ENCODE assay signal across 29 cellular contexts in genomic region chr10:21468086-21468485, GRCh38. TPM values are rescaled to one million over a fixed set of nuclear protein-coding genes. Genes with fewer than 3 reads are reported as not detected.
"Had no signal": no experiment of that assay in that cellular context is flagged by ENCODE, and none has a peak within 500 bp of the region (broad histone marks: within the 10 kb centered on the region; RNA-seq: fewer than 3 reads in every experiment).

No MANE protein-coding gene starts in this region.

- H3K36me3 ChIP-seq: gastrocnemius medialis, ovary, stomach, thyroid gland, upper lobe of left lung had no signal

- ATAC-seq: esophagus mucosa; gastrocnemius medialis; left lobe of liver; mucosa of descending colon; natural killer cell treated with Interleukin-12 subunit alpha and Interleukin-12 subunit beta and Interleukin-15 and Interleukin-18, amount 100 ng/mL, for 72 hours; sciatic nerve had no signal

- H3K27ac ChIP-seq: dorsolateral prefrontal cortex, epithelial cell of prostate, gastrocnemius medialis, ovary, stomach, thyroid gland, upper lobe of left lung had no signal

- H3K9me3 ChIP-seq: gastrocnemius medialis, mucosa of descending colon, ovary, stomach, thyroid gland, upper lobe of left lung had no signal

- H3K36me3 Mint-ChIP-seq: memory B cell; mesothelial cell of epicardium; naive B cell; natural killer cell treated with Interleukin-12 subunit alpha and Interleukin-12 subunit beta and Interleukin-15 and Interleukin-18, amount 100 ng/mL, for 72 hours had no signal

- DNase-seq: cerebellar nuclear complex; dorsolateral prefrontal cortex; effector CD4-positive, alpha-beta T cell; foreskin fibroblast; gastrocnemius medialis; kidney; mucosa of descending colon; naive B cell; occipital lobe; ovary; retina; stimulated activated CD4-positive, alpha-beta T cell treated with anti-CD3 and anti-CD28 coated beads, Interleukin-12 subunit alpha, Interleukin-12 subunit beta, amount 100 ng/mL, for 4 hours; stimulated activated CD4-positive, alpha-beta T cell treated with anti-CD3 and anti-CD28 coated beads, Interleukin-1b, Interleukin-23, amount 100 ng/mL, for 48 hours; stimulated activated CD4-positive, alpha-beta T cell treated with anti-CD3 and anti-CD28 coated beads, Interleukin-4, amount 100 ng/mL, for 1 hour; stimulated activated CD8-positive, alpha-beta memory T cell treated with anti-CD3 and anti-CD28 coated beads, Interleukin-4, amount 100 ng/mL, for 48 hours; stimulated activated naive CD4-positive, alpha-beta T cell treated with Interleukin-2 at 50 U/mL for 16 hours; stomach; thyroid gland; upper lobe of left lung had no signal

- H3K9me3 Mint-ChIP-seq: memory B cell; mesothelial cell of epicardium; natural killer cell treated with Interleukin-12 subunit alpha and Interleukin-12 subunit beta and Interleukin-15 and Interleukin-18, amount 100 ng/mL, for 72 hours had no signal

- H3K4me3 ChIP-seq: dorsolateral prefrontal cortex, gastrocnemius medialis, lung, mucosa of descending colon, ovary, smooth muscle cell, stomach, thyroid gland, upper lobe of left lung had no signal

- H3K27me3 ChIP-seq: dorsolateral prefrontal cortex, gastrocnemius medialis, ovary, stomach, thyroid gland, upper lobe of left lung had no signal

- FAIRE-seq: kidney, urothelium cell line had no signal

- H3K4me2 ChIP-seq: smooth muscle cell had no signal

- H3K4me1 Mint-ChIP-seq: memory B cell, mesothelial cell of epicardium, naive B cell had no signal

- H3K4me1 ChIP-seq: gastrocnemius medialis, stomach, thyroid gland, upper lobe of left lung had no signal

- H3K27ac Mint-ChIP-seq: memory B cell; mesothelial cell of epicardium; naive B cell; natural killer cell treated with Interleukin-12 subunit alpha and Interleukin-12 subunit beta and Interleukin-15 and Interleukin-18, amount 100 ng/mL, for 72 hours had no signal

- H3K4me3 Mint-ChIP-seq: memory B cell; mesothelial cell of epicardium; naive B cell; natural killer cell treated with Interleukin-12 subunit alpha and Interleukin-12 subunit beta and Interleukin-15 and Interleukin-18, amount 100 ng/mL, for 72 hours had no signal

RNA-seq across cellular contexts. Expression of gene SKIDA1, which starts 57.4 kb away (rescaled TPM):
- total RNA-seq: natural killer cell treated with Interleukin-12 subunit alpha and Interleukin-12 subunit beta and Interleukin-15 and Interleukin-18, amount 100 ng/mL, for 72 hours had no signal
